In the genomic region with DNA sequence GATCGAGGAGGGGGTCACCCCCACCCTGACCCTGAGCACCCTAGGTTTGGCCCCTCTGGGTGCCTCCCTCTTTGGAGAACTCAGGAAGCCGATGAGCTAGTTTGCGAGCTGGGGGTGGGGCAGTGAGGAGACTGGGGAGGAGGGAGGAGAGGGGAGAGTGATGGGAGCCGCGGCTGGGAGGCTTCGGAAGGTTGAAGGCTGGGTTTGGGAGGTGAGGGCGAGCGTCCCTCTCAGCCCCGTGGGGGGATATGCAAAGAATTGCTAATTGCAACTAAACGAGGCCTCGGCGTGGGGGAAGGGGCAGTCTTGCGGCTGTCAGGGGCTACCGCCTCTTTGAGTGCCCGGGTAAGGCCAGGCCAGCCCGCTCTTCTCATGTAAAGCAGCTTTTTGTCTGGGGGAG, we compare ENCODE assay signal across 29 cellular contexts. TPM values are rescaled to one million over a fixed set of nuclear protein-coding genes. Genes with fewer than 3 reads are reported as not detected.
DNase-seq lines count a peak whose midpoint lies in the region; FAIRE-seq and TF ChIP-seq lines count a peak whose summit lies in the region.
"Had no signal": no experiment of that assay in that cellular context is flagged by ENCODE, and none has a peak within 500 bp of the region (broad histone marks: within the 10 kb centered on the region; RNA-seq: fewer than 3 reads in every experiment).

No MANE protein-coding gene starts in this region.

- intact Hi-C loops in uterus (cut with DNase I; ENCODE audit: low total_unique reads) = no loop called here

- peaks cover 1% of the 10 kb centered on the region for H3K36me3 Mint-ChIP-seq in astrocyte (ENCODE audit: low read depth, unreplicated experiment)
- no peaks in the 10 kb centered on the region for H3K36me3 Mint-ChIP-seq in neural progenitor cell
- H3K36me3 Mint-ChIP-seq: activated CD8-positive, alpha-beta memory T cell treated with anti-CD3 and anti-CD28 coated beads, Interleukin-2, amount 10 ng/mL, durations not matched to agents 7 days and 5 days had no signal

- peak overlapping the region; percentile 23 for H3K4me2 ChIP-seq in astrocyte (ENCODE audit: low read length)
- peak overlapping the region; percentile 80 for H3K4me2 ChIP-seq in neural progenitor cell

- no peak for FAIRE-seq in astrocyte (lab: Jason Lieb, UNC)
- FAIRE-seq: GM12891, HepG2, islet of Langerhans had no signal

- H3K4me3 ChIP-seq in H7 (ENCODE audit: insufficient read depth, low read depth, low read length) = no peak overlapping the region
- H3K4me3 ChIP-seq in astrocyte (ENCODE audit: insufficient read depth, low read depth, low read length) = no peak overlapping the region
- H3K4me3 ChIP-seq in iPS-18a (ENCODE audit: low read length) = peak overlapping the region; percentile 29
- peak overlapping the region; percentile 27 for H3K4me3 ChIP-seq in neural progenitor cell
- H3K4me3 ChIP-seq in uterus = no peak overlapping the region
- H3K4me3 ChIP-seq: BLaER1 treated with 17β-estradiol and CSF1 and Interleukin-3, amounts not matched to agents 10 nM and 100 nM; lower lobe of right lung; skin epidermis had no signal

- H3K9ac ChIP-seq in astrocyte (ENCODE audit: low read length) (no peak overlapping the region), iPS-18a (ENCODE audit: low read length) (no peak overlapping the region), neural progenitor cell (no peak overlapping the region)
- H3K9ac ChIP-seq: BLaER1 treated with 17β-estradiol and CSF1 and Interleukin-3, amounts not matched to agents 10 nM and 100 nM had no signal

- H3K27me3 Mint-ChIP-seq in astrocyte (ENCODE audit: low read depth, unreplicated experiment) = no peaks in the 10 kb centered on the region
- peaks cover 19% of the 10 kb centered on the region for H3K27me3 Mint-ChIP-seq in neural progenitor cell (ENCODE audit: insufficient read depth, low read depth)

- peaks cover 76% of the 10 kb centered on the region for H3F3A ChIP-seq in neural progenitor cell (ENCODE audit: low read depth)

- H3K9me3 ChIP-seq in astrocyte (ENCODE audit: insufficient read depth, low read depth, low read length) = no peaks in the 10 kb centered on the region
- no peaks in the 10 kb centered on the region for H3K9me3 ChIP-seq in iPS-18a (ENCODE audit: control insufficient read depth, low read depth, low read length)
- H3K9me3 ChIP-seq in neural progenitor cell (ENCODE audit: low read depth) = no peaks in the 10 kb centered on the region
- no peaks in the 10 kb centered on the region for H3K9me3 ChIP-seq in uterus
- H3K9me3 ChIP-seq: lower lobe of right lung had no signal

- no peaks in the 10 kb centered on the region for H3K79me2 ChIP-seq in astrocyte (ENCODE audit: insufficient read depth, low read length)
- H3K79me2 ChIP-seq in neural progenitor cell (ENCODE audit: low read depth) = no peaks in the 10 kb centered on the region

- H3K4me1 ChIP-seq in astrocyte (ENCODE audit: insufficient read depth, low read length) (peaks cover 41% of the 10 kb centered on the region), iPS-18a (ENCODE audit: control insufficient read depth, low read depth, low read length) (peaks cover 54% of the 10 kb centered on the region), neural progenitor cell (peaks cover 73% of the 10 kb centered on the region), uterus (no peaks in the 10 kb centered on the region)

- DNase-seq in H7 (peak; percentile 93), astrocyte (ENCODE audit: low read depth) (no peak), neural progenitor cell (ENCODE audit: low spot score) (peak; percentile 93), uterus (no peak), inferior parietal cortex (ENCODE audit: extremely low spot score) (no peak), KBM-7 (no peak), putamen (ENCODE audit: low spot score) (no peak)
- DNase-seq: ACHN; activated CD4-positive, alpha-beta T cell treated with anti-CD3 and anti-CD28 coated beads, Interleukin-2, amount 10 ng/mL, durations not matched to agents 24 days and 14 days; activated CD8-positive, alpha-beta memory T cell treated with anti-CD3 and anti-CD28 coated beads, Interleukin-2, amount 10 ng/mL, durations not matched to agents 7 days and 5 days; activated naive CD4-positive, alpha-beta T cell treated with anti-CD3 and anti-CD28 coated beads, Interleukin-2, amount 50 U/mL, for 16 hours; anterior cingulate cortex; DND-41; head of caudate nucleus; lower lobe of right lung; NCI-H1092 treated with DMSO at 0.1 percent for 48 hours; NCI-H2029 treated with DMSO at 0.1 percent for 48 hours; NCI-H345; NCI-H774; stimulated activated CD4-positive, alpha-beta T cell treated with anti-CD3 and anti-CD28 coated beads, Interleukin-1b, Interleukin-23, amount 100 ng/mL, for 48 hours had no signal

- H3K27me3 ChIP-seq in H7 (ENCODE audit: control insufficient read depth, insufficient read depth, low read length) (peaks cover 52% of the 10 kb centered on the region), astrocyte (ENCODE audit: insufficient read depth, low read length) (no peaks in the 10 kb centered on the region), iPS-18a (ENCODE audit: control insufficient read depth, insufficient read depth, low read length) (peaks cover 54% of the 10 kb centered on the region), neural progenitor cell (no peaks in the 10 kb centered on the region), uterus (no peaks in the 10 kb centered on the region)
- H3K27me3 ChIP-seq: BLaER1 treated with 17β-estradiol and CSF1 and Interleukin-3, amounts not matched to agents 10 nM and 100 nM had no signal

- peak overlapping the region; percentile 70 for H2AFZ ChIP-seq in astrocyte (ENCODE audit: low read depth, low read length)
- H2AFZ ChIP-seq in neural progenitor cell (replicated peaks) = peak overlapping the region; percentile 12

- in situ Hi-C loops in KBM-7 (cut with MboI; ENCODE audit: low pct_unique_long_range_greater_than_20kb, low sequenced_read_pairs) = loop anchor here (10.0 kb wide), 1 partner anchor 85 kb away; no protein-coding TSS in a partner anchor

- TF ChIP-seq CTCF in astrocyte (IDR thresholded peaks at IDR 0.05; ENCODE audit: insufficient read depth, low read depth, low read length) (no peak), neural progenitor cell (IDR thresholded peaks at IDR 0.05) (no peak), uterus (IDR thresholded peaks at IDR 0.05) (no peak)

- peaks cover 4% of the 10 kb centered on the region for H3K9me3 Mint-ChIP-seq in astrocyte (ENCODE audit: unreplicated experiment)
- peaks cover 2% of the 10 kb centered on the region for H3K9me3 Mint-ChIP-seq in neural progenitor cell
- H3K9me3 Mint-ChIP-seq: activated CD4-positive, alpha-beta T cell treated with anti-CD3 and anti-CD28 coated beads, Interleukin-2, amount 10 ng/mL, durations not matched to agents 24 days and 14 days; T-helper 2 cell treated with Interferon-gamma antibody and Interleukin-4, amounts not matched to agents 5 μg/mL and 100 μg/mL, for 36 hours had no signal

- TF ChIP-seq POLR2A in uterus (IDR thresholded peaks at IDR 0.05) = no peak

- peaks cover 50% of the 10 kb centered on the region for H3K4me1 Mint-ChIP-seq in astrocyte (ENCODE audit: low read depth, unreplicated experiment)
- H3K4me1 Mint-ChIP-seq in neural progenitor cell = peaks cover 78% of the 10 kb centered on the region
- H3K4me1 Mint-ChIP-seq: activated CD4-positive, alpha-beta T cell treated with anti-CD3 and anti-CD28 coated beads, Interleukin-2, amount 10 ng/mL, durations not matched to agents 24 days and 14 days; activated CD8-positive, alpha-beta memory T cell treated with anti-CD3 and anti-CD28 coated beads, Interleukin-2, amount 10 ng/mL, durations not matched to agents 7 days and 5 days had no signal

- no peak overlapping the region for H3K27ac ChIP-seq in astrocyte (ENCODE audit: low read depth, low read length)
- H3K27ac ChIP-seq in iPS-18a (ENCODE audit: low read length) = no peak overlapping the region
- H3K27ac ChIP-seq in neural progenitor cell = peak overlapping the region; percentile 87
- no peak overlapping the region for H3K27ac ChIP-seq in uterus
- H3K27ac ChIP-seq: epithelial cell of prostate, lower lobe of right lung, skin epidermis, VCaP had no signal

- H3K27ac Mint-ChIP-seq in astrocyte (ENCODE audit: unreplicated experiment) (no peak overlapping the region), neural progenitor cell (peak overlapping the region; percentile 37)
- H3K27ac Mint-ChIP-seq: activated CD4-positive, alpha-beta T cell treated with anti-CD3 and anti-CD28 coated beads, Interleukin-2, amount 10 ng/mL, durations not matched to agents 24 days and 14 days; activated CD8-positive, alpha-beta memory T cell treated with anti-CD3 and anti-CD28 coated beads, Interleukin-2, amount 10 ng/mL, durations not matched to agents 7 days and 5 days; T-helper 2 cell treated with Interferon-gamma antibody and Interleukin-4, amounts not matched to agents 5 μg/mL and 100 μg/mL, for 36 hours had no signal

- no peaks in the 10 kb centered on the region for H3K36me3 ChIP-seq in H7 (replicated peaks; ENCODE audit: control insufficient read depth, insufficient read depth, low read length)
- no peaks in the 10 kb centered on the region for H3K36me3 ChIP-seq in astrocyte (ENCODE audit: insufficient read depth, low read length)
- no peaks in the 10 kb centered on the region for H3K36me3 ChIP-seq in iPS-18a (ENCODE audit: control insufficient read depth, low read depth, low read length)
- H3K36me3 ChIP-seq in neural progenitor cell = no peaks in the 10 kb centered on the region
- no peaks in the 10 kb centered on the region for H3K36me3 ChIP-seq in uterus
- H3K36me3 ChIP-seq: BLaER1 treated with 17β-estradiol and CSF1 and Interleukin-3, amounts not matched to agents 10 nM and 100 nM; lower lobe of right lung had no signal

- H4K20me1 ChIP-seq in astrocyte (ENCODE audit: insufficient read depth, low read length) = no peaks in the 10 kb centered on the region
- H4K20me1 ChIP-seq in neural progenitor cell (ENCODE audit: low read depth) = no peaks in the 10 kb centered on the region
- H4K20me1 ChIP-seq: BLaER1 treated with 17β-estradiol and CSF1 and Interleukin-3, amounts not matched to agents 10 nM and 100 nM had no signal

- no peak overlapping the region for H3K4me3 Mint-ChIP-seq in astrocyte (ENCODE audit: unreplicated experiment)
- H3K4me3 Mint-ChIP-seq in neural progenitor cell = peak overlapping the region; percentile 13
- H3K4me3 Mint-ChIP-seq: activated CD4-positive, alpha-beta T cell treated with anti-CD3 and anti-CD28 coated beads, Interleukin-2, amount 10 ng/mL, durations not matched to agents 24 days and 14 days; activated CD8-positive, alpha-beta memory T cell treated with anti-CD3 and anti-CD28 coated beads, Interleukin-2, amount 10 ng/mL, durations not matched to agents 7 days and 5 days; T-helper 2 cell treated with Interferon-gamma antibody and Interleukin-4, amounts not matched to agents 5 μg/mL and 100 μg/mL, for 36 hours had no signal

RNA-seq across cellular contexts. Expression of gene FZD2, which starts 17.6 kb away (rescaled TPM):
- 21.1 and 28.3 TPM in 2 replicates for total RNA-seq in H7 (2014; rRNA removed; shearing (Covaris generic))
- total RNA-seq in astrocyte (95.7 and 97.6 TPM in 2 replicates), neural progenitor cell (ENCODE audit: low replicate concordance) (56.6 and 188 TPM in 2 replicates), uterus (10 to 100 TPM in 2 of 4 donors, 1 to 10 TPM in 1, under 1 TPM in 1; 0.26 to 22.8 (median 9.0) TPM)
- total RNA-seq: activated CD4-positive, alpha-beta T cell treated with anti-CD3 and anti-CD28 coated beads, Interleukin-2, amount 10 ng/mL, durations not matched to agents 24 days and 14 days had no signal

RNA-seq across cellular contexts. Expression of gene GPATCH8, which starts 36.5 kb away (rescaled TPM):
- total RNA-seq in H7 (2014; rRNA removed; shearing (Covaris generic)) = 16.9 and 23.2 TPM in 2 replicates
- total RNA-seq in astrocyte (38.0 and 43.3 TPM in 2 replicates), neural progenitor cell (ENCODE audit: low replicate concordance) (41.4 and 44.1 TPM in 2 replicates), uterus (10 to 100 TPM; 26.9 to 90.0 (median 77.8) TPM)

Comparison
In these comparisons a context has a peak if more than half of its experiments do, and no peak if none do; other contexts are left out.
1. DNase-seq: peak in H7 (single experiment) and neural progenitor cell (single experiment); none in astrocyte (single experiment), uterus (0 of 2), inferior parietal cortex (single experiment), KBM-7 (single experiment) and putamen (single experiment).
2. H3K4me3 ChIP-seq: peak in iPS-18a (single experiment) and neural progenitor cell (single experiment); none in H7 (single experiment), astrocyte (single experiment) and uterus (0 of 2).